ENCODE assay signal across 9 cellular contexts in the genomic region with DNA sequence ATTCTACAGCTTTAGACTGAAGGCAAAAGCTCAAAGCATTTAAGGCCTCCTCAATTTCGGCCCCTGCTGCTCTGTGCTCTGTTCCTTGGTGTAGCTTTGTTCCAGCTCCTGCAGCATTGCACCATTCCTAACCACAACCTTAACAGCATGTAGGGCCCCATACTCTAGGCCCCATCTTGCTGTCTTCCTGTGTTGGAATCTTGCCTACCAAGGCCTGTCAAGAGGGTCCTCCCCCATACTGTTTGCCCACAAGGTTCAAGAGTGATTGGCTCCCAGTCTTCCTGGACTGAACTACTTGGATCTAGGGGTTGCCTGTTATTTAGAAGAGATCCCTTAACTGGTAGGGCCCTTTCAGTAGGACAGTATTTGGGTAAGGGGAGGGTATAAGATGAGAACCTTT. TPM values are rescaled to one million over a fixed set of nuclear protein-coding genes. Genes with fewer than 3 reads are reported as not detected.
A peak's percentile ranks its signal among the peaks of the same experiment; 100 is the strongest.
DNase-seq lines count a peak whose midpoint lies in the region; ATAC-seq, FAIRE-seq and TF ChIP-seq lines count a peak whose summit lies in the region.
"Had no signal": no experiment of that assay in that cellular context is flagged by ENCODE, and none has a peak within 500 bp of the region (broad histone marks: within the 10 kb centered on the region; RNA-seq: fewer than 3 reads in every experiment).

No MANE protein-coding gene starts in this region.

- H3K4me1 ChIP-seq in RWPE2 (ENCODE audit: insufficient read depth, poor library complexity, severe bottlenecking): peaks cover 12% of the 10 kb centered on the region

- peak overlapping the region; percentile 91 for H3K27ac ChIP-seq in 22Rv1
- H3K27ac ChIP-seq in RWPE2 (ENCODE audit: poor library complexity, severe bottlenecking): peak overlapping the region; percentile 93

- FAIRE-seq in GM12892 (lab: Jason Lieb, UNC) (no peak), frontal cortex (lab: Jason Lieb, UNC) (no peak)

- TF ChIP-seq POLR2A in GM12892 (IDR thresholded peaks at IDR 0.05; ENCODE audit: low read depth, low read length): no peak

- peak overlapping the region; percentile 8 for H3K4me3 ChIP-seq in GM12875 (ENCODE audit: low read depth, low read length)
- no peak overlapping the region for H3K4me3 ChIP-seq in RWPE2 (ENCODE audit: severe bottlenecking)
- peak overlapping the region; percentile 5 for H3K4me3 ChIP-seq in epithelial cell of esophagus (ENCODE audit: low read length)

- H3K36me3 ChIP-seq in RWPE2 (ENCODE audit: low read depth): peaks cover 82% of the 10 kb centered on the region

- no peaks in the 10 kb centered on the region for H3K27me3 ChIP-seq in RWPE2 (ENCODE audit: insufficient read depth, poor library complexity, severe bottlenecking)

- TF ChIP-seq CTCF in 22Rv1 (IDR thresholded peaks at IDR 0.05): no peak
- no peak for TF ChIP-seq CTCF in GM12875 (IDR thresholded peaks at IDR 0.05; ENCODE audit: borderline replicate concordance, insufficient read depth, low read depth, low read length)
- TF ChIP-seq CTCF in RWPE2 (IDR thresholded peaks at IDR 0.05; ENCODE audit: poor library complexity, severe bottlenecking): no peak
- no peak for TF ChIP-seq CTCF in epithelial cell of esophagus (IDR thresholded peaks at IDR 0.05; ENCODE audit: insufficient read depth, low read depth, low read length, missing control alignments)

- ATAC-seq in RWPE2 (ENCODE audit: low read depth): 0 out of 3 replicates have a peak, but pooled peaks have one; percentile 1
- ATAC-seq in HG02885 (IDR thresholded peaks at IDR 0.05; ENCODE audit: poor library complexity, unreplicated experiment): no peak

- H3K9me3 ChIP-seq in RWPE2 (ENCODE audit: severe bottlenecking): no peaks in the 10 kb centered on the region

- DNase-seq in RWPE2 (ENCODE audit: low spot score) (no peak), epithelial cell of esophagus (ENCODE audit: low read depth) (no peak), NCI-H128 (lab: John Stamatoyannopoulos, UW; ENCODE audit: unreplicated experiment) (no peak), GM12892 (ENCODE audit: insufficient read length) (no peak), frontal cortex (ENCODE audit: low spot score in 2 of 2) (no peak)
- DNase-seq: T1000 had no signal

RNA-seq across cellular contexts. Expression of gene TRPV2, which starts 26.8 kb away (rescaled TPM):
- 34.6 TPM for polyA plus RNA-seq in GM12892 (2012; ENCODE audit: missing spikeins)
- total RNA-seq in frontal cortex: 2.4 TPM

RNA-seq across cellular contexts. Expression of gene LRRC75A, which starts 49.9 kb away (rescaled TPM):
- 1.1 TPM for polyA plus RNA-seq in GM12892 (2012; ENCODE audit: missing spikeins)
- total RNA-seq in frontal cortex: 3.3 TPM
